1 cellular context compared by ENCODE assay signal in the genomic region with DNA sequence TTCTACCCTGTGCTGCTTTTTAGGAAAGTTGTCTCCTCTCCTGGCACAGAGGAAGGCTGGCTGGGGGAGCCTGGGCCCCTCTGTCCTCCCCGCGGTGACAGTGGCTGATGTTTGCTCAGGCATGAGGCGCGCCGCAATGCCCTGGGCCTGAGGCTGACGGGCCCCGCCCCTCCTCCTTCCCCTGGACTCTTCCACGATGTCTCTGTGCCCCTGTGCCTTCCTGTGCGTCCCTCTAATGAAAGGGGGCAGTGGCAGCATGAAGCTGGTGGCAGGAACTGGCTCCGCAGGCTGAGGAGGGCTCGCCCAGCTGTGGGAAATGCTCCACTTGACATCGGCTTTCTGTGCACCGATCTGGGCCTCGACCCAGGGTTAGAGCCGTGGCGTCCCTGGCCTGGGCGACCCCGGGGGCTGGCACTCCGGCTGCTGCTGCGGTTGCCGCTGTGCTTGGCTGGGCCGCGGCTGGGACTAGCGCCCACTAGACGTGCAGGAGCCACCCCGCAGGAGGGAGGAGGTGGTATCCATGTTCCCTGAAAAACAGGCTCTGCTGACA.
TF ChIP-seq lines count a peak whose summit lies in the region.

No MANE protein-coding gene starts in this region.

TF ChIP-seq in HepG2, 621 proteins besides CTCF, POLR2A, EP300 and RAD21 (continued from another document):
- TF ChIP-seq HIVEP1 (CRISPR knock-in tag; IDR thresholded peaks at IDR 0.05) = no peak
- TF ChIP-seq ZNF589 (CRISPR knock-in tag; conservative IDR thresholded peaks at IDR 0.05) = no peak
